In the genomic region with DNA sequence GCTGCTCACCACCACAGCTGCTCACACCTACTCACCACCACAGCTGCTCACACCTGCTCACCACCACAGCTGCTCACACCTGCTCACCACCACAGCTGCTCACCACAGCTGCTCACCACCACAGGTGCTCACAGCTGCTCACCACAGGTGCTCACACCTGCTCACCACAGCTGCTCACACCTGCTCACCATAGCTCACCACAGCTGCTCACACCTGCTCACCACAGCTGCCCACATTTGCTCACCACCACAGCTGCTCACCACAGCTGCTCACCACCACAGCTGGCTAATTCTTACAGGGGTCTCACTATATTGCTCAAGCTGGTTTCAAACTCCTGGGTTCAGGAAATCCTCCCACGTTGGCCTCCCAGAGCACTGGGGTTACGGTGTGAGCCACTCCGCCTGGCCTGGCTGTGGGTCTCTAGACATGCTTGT, we compare ENCODE assay signal across 18 cellular contexts. TPM values are rescaled to one million over a fixed set of nuclear protein-coding genes. Genes with fewer than 3 reads are reported as not detected.
DNase-seq lines count a peak whose midpoint lies in the region; ATAC-seq and TF ChIP-seq lines count a peak whose summit lies in the region.
"Had no signal": no experiment of that assay in that cellular context is flagged by ENCODE, and none has a peak within 500 bp of the region (broad histone marks: within the 10 kb centered on the region; RNA-seq: fewer than 3 reads in every experiment).

No MANE protein-coding gene starts in this region.

- peaks cover 52% of the 10 kb centered on the region for H3K36me3 Mint-ChIP-seq in central memory CD8-positive, alpha-beta T cell (ENCODE audit: insufficient read depth)

- H3K9me3 ChIP-seq in left ventricle myocardium inferior (replicated peaks) (no peaks in the 10 kb centered on the region), SJCRH30 (replicated peaks) (peaks cover 9% of the 10 kb centered on the region), thymus (ENCODE audit: control insufficient read depth) (peaks cover 1% of the 10 kb centered on the region)
- H3K9me3 ChIP-seq: BE2C, ovary had no signal

- H3K36me3 ChIP-seq in left ventricle myocardium inferior (peaks cover 76% of the 10 kb centered on the region), SJCRH30 (peaks cover 66% of the 10 kb centered on the region), thymus (ENCODE audit: control insufficient read depth, insufficient read depth) (peaks cover 52% of the 10 kb centered on the region)
- H3K36me3 ChIP-seq: ovary had no signal

- over 99% methylated on average over 3 of the region's 3 CpGs for WGBS in thymus

- no peaks in the 10 kb centered on the region for H3K27me3 Mint-ChIP-seq in central memory CD8-positive, alpha-beta T cell

- H3K4me3 Mint-ChIP-seq in central memory CD8-positive, alpha-beta T cell: peak overlapping the region; percentile 81

- peak overlapping the region; percentile 98 for H3K27ac Mint-ChIP-seq in central memory CD8-positive, alpha-beta T cell (ENCODE audit: low read depth)

- no peaks in the 10 kb centered on the region for H3K4me1 ChIP-seq in left ventricle myocardium inferior
- no peaks in the 10 kb centered on the region for H3K4me1 ChIP-seq in SJCRH30
- no peaks in the 10 kb centered on the region for H3K4me1 ChIP-seq in thymus (ENCODE audit: control insufficient read depth, insufficient read depth, low read length)
- H3K4me1 ChIP-seq: BE2C had no signal

- no peaks in the 10 kb centered on the region for H3K27me3 ChIP-seq in left ventricle myocardium inferior (ENCODE audit: low read depth)
- H3K27me3 ChIP-seq in SJCRH30: no peaks in the 10 kb centered on the region
- no peaks in the 10 kb centered on the region for H3K27me3 ChIP-seq in thymus (ENCODE audit: control insufficient read depth, insufficient read depth)
- H3K27me3 ChIP-seq: BE2C, ovary had no signal

- H3K4me1 Mint-ChIP-seq in central memory CD8-positive, alpha-beta T cell: peaks cover 17% of the 10 kb centered on the region

- H3K4me3 ChIP-seq in left ventricle myocardium inferior: no peak overlapping the region
- no peak overlapping the region for H3K4me3 ChIP-seq in SJCRH30
- no peak overlapping the region for H3K4me3 ChIP-seq in thymus (ENCODE audit: low read length)
- H3K4me3 ChIP-seq: ovary, skin epidermis had no signal

- intact Hi-C loops in left cardiac atrium (cut with DNase I): no loop called here
- intact Hi-C loops in left ventricle myocardium inferior (cut with micrococcal nuclease): no loop called here

- no peak overlapping the region for H3K27ac ChIP-seq in left ventricle myocardium inferior (replicated peaks)
- H3K27ac ChIP-seq in SJCRH30: no peak overlapping the region
- H3K27ac ChIP-seq in thymus (ENCODE audit: low read depth): peak overlapping the region; percentile 43
- H3K27ac ChIP-seq: ovary, skin epidermis had no signal

- ATAC-seq in left cardiac atrium (no peak), GM19467 (IDR thresholded peaks at IDR 0.05; ENCODE audit: unreplicated experiment) (no peak)
- ATAC-seq in central memory CD8-positive, alpha-beta T cell (replicated peaks; ENCODE audit: extremely low read depth, poor library complexity, severe bottlenecking): peak; percentile 54
- ATAC-seq: Panc1 had no signal

- TF ChIP-seq CTCF in left ventricle myocardium inferior (IDR thresholded peaks at IDR 0.05; ENCODE audit: borderline replicate concordance): no peak

- peak; percentile 6 for DNase-seq in left cardiac atrium
- DNase-seq in left ventricle myocardium inferior: no peak
- peak; percentile 30 to 31 for DNase-seq in SJCRH30
- no peak for DNase-seq in central memory CD8-positive, alpha-beta T cell (ENCODE audit: low spot score in 2 of 2)
- no peak for DNase-seq in NCI-H2107 (lab: John Stamatoyannopoulos, UW)
- DNase-seq in GOT3 (lab: John Stamatoyannopoulos, UW): no peak
- DNase-seq: amniotic stem cell, BE2C, DMS79 treated with DMSO at 0.1 percent for 48 hours, HCEC 1CT, KBM-7, NCI-H1417, NCI-H345, ovary had no signal

- peaks cover 15% of the 10 kb centered on the region for H3K9me3 Mint-ChIP-seq in central memory CD8-positive, alpha-beta T cell

RNA-seq across cellular contexts. Expression of gene CPLX1, which starts 30.6 kb away (rescaled TPM):
- 1 to 10 TPM; 5.6 to 9.4 TPM for total RNA-seq in left cardiac atrium
- 4.8 TPM for total RNA-seq in left ventricle myocardium inferior
- 0.28 and 0.59 TPM in 2 replicates for total RNA-seq in SJCRH30 (2014; rRNA removed; shearing (Covaris generic))
- 7.9 TPM for polyA plus RNA-seq in thymus

Comparison
In these comparisons a context has a peak if more than half of its experiments do, and no peak if none do; other contexts are left out.
1. DNase-seq: peak in left cardiac atrium (single experiment) and SJCRH30 (2 of 2); none in left ventricle myocardium inferior (single experiment), central memory CD8-positive, alpha-beta T cell (0 of 2), NCI-H2107 (single experiment) and GOT3 (single experiment).